Comparison of ENCODE assay signal across 10 cellular contexts in genomic region chr5:88881566-88881965, GRCh38. TPM values are rescaled to one million over a fixed set of nuclear protein-coding genes. Genes with fewer than 3 reads are reported as not detected.
DNase-seq lines count a peak whose midpoint lies in the region; ATAC-seq and TF ChIP-seq lines count a peak whose summit lies in the region.
"Had no signal": no experiment of that assay in that cellular context is flagged by ENCODE, and none has a peak within 500 bp of the region (broad histone marks: within the 10 kb centered on the region; RNA-seq: fewer than 3 reads in every experiment).

No MANE protein-coding gene starts in this region.

- H3K4me1 ChIP-seq in BLaER1: peaks cover 42% of the 10 kb centered on the region

- peak overlapping the region; percentile 63 to 99 (median 86) for H3K27ac Mint-ChIP-seq in naive B cell

- H3K9ac ChIP-seq in BLaER1: peak overlapping the region; percentile 93

- peak overlapping the region; percentile 93 for H3K27ac ChIP-seq in BLaER1

- ATAC-seq in HG02884 (IDR thresholded peaks at IDR 0.05; ENCODE audit: unreplicated experiment) (peak; percentile 23), naive B cell (ENCODE audit: low read depth in 2 of 2) (peak; percentile 18 to 19), HG03469 (IDR thresholded peaks at IDR 0.05; ENCODE audit: unreplicated experiment) (no peak)

- no peaks in the 10 kb centered on the region for H3K9me3 ChIP-seq in BLaER1

- H3K36me3 ChIP-seq in BLaER1: 0 out of 2 replicates have a peak, but pooled peaks cover 5% of the 10 kb centered on the region

- peak overlapping the region; percentile 80 for H3K4me2 ChIP-seq in BLaER1

- no peak for TF ChIP-seq CTCF in cardiac fibroblast (IDR thresholded peaks at IDR 0.05; ENCODE audit: low read depth, low read length)

- H3K4me1 Mint-ChIP-seq in naive B cell: peaks cover 21 to 38% (median 36%) of the 10 kb centered on the region in 3 donors

- H3K4me3 ChIP-seq in BLaER1: peak overlapping the region; percentile 86
- peak overlapping the region; percentile 68 to 69 for H3K4me3 ChIP-seq in cardiac fibroblast (replicated peaks in 1 of 2; ENCODE audit: low read depth in 2 of 2, low read length in 2 of 2)

- H3K36me3 Mint-ChIP-seq in naive B cell: peaks cover 9 to 22% of the 10 kb centered on the region in 2 donors

- H3K27me3 ChIP-seq in BLaER1: no peaks in the 10 kb centered on the region

- H3K9me3 Mint-ChIP-seq in naive B cell: no peaks in the 10 kb centered on the region

- DNase-seq in cardiac fibroblast (ENCODE audit: low read depth in 2 of 2) (peak; percentile 44 to 58), naive B cell (peak; percentile 22), AML-193 (lab: John Stamatoyannopoulos, UW) (no peak), cortex of kidney (lab: John Stamatoyannopoulos, UW) (no peak), HuH-7.5 (ENCODE audit: low spot score) (no peak)
- DNase-seq: GF-D8, NCI-H2171 treated with DMSO at 0.1 percent for 48 hours had no signal

- peak overlapping the region; percentile 84 to 100 (median 99) for H3K4me3 Mint-ChIP-seq in naive B cell

- H3K27me3 Mint-ChIP-seq in naive B cell: no peaks in the 10 kb centered on the region

- H4K20me1 ChIP-seq in BLaER1: peaks cover 59% of the 10 kb centered on the region

RNA-seq across cellular contexts. Expression of gene MEF2C, which starts 1.4 kb away (rescaled TPM):
- polyA plus RNA-seq in naive B cell (ENCODE audit: low read depth in 6 of 6): 100 to 1,000 TPM; 402 to 547 (median 433) TPM

Comparison
In these comparisons a context has a peak if more than half of its experiments do, and no peak if none do; other contexts are left out.
1. DNase-seq: peak in cardiac fibroblast (2 of 2) and naive B cell (single experiment); none in AML-193 (0 of 2), cortex of kidney (single experiment) and HuH-7.5 (single experiment).